Comparison of ENCODE assay signal across 8 cellular contexts in the genomic region with DNA sequence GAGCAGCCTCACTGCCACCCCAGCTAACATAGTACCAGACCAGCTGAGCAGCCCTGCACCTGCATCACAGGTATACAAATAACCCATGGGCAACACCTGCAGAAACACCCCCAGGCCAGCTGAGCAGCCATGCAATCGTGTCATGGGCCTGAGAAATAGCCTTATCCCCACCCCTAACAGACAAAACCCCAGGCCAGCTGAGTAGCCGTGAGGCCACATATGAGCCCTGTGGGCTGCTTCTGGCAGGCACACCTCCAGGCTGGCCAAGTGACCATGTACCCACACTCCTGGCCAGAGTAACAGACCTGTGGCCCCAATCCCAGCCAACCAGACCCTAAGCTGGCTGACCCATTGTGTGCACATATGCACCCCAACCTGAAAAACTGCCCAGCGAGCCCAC.
"Had no signal": no experiment of that assay in that cellular context is flagged by ENCODE, and none has a peak within 500 bp of the region (broad histone marks: within the 10 kb centered on the region; RNA-seq: fewer than 3 reads in every experiment).

No MANE protein-coding gene starts in this region.

- FAIRE-seq: H1, H54, HepG2, K562 had no signal

- H2AFZ ChIP-seq: GM23338 had no signal

- DNase-seq: H9, HCEC 1CT, KG1 had no signal

- H3K4me2 ChIP-seq: GM23338 had no signal

- H3K4me3 ChIP-seq: GM23338, K562 had no signal
